ENCODE assay signal across 22 cellular contexts in genomic region chr13:110539894-110540293, GRCh38. TPM values are rescaled to one million over a fixed set of nuclear protein-coding genes. Genes with fewer than 3 reads are reported as not detected.
DNase-seq lines count a peak whose midpoint lies in the region; ATAC-seq and TF ChIP-seq lines count a peak whose summit lies in the region.
"Had no signal": no experiment of that assay in that cellular context is flagged by ENCODE, and none has a peak within 500 bp of the region (broad histone marks: within the 10 kb centered on the region; RNA-seq: fewer than 3 reads in every experiment).

No MANE protein-coding gene starts in this region.

- in situ Hi-C loops in GM13976 (cut with MboI; ENCODE audit: low sequenced_read_pairs, unreplicated experiment), result no loop called here

- peaks cover 66 to 94% (median 79%) of the 10 kb centered on the region in 10 experiments for H3K4me1 ChIP-seq in BLaER1 treated with 17β-estradiol and CSF1 and Interleukin-3, amounts not matched to agents 10 nM and 100 nM
- H3K4me1 ChIP-seq in adrenal gland (replicated peaks in 1 of 2), result peaks cover 20 to 64% of the 10 kb centered on the region in 2 donors
- H3K4me1 ChIP-seq in esophagus muscularis mucosa, result peaks cover 44 to 59% (median 48%) of the 10 kb centered on the region in 4 donors
- H3K4me1 ChIP-seq in psoas muscle, result peaks cover 3% of the 10 kb centered on the region
- H3K4me1 ChIP-seq: BE2C had no signal

- H3K4me2 ChIP-seq in BLaER1 treated with 17β-estradiol and CSF1 and Interleukin-3, amounts not matched to agents 10 nM and 100 nM, result peak overlapping the region; percentile 14 to 98 (median 89); a peak in 20 of 22 replicates
- H3K4me2 ChIP-seq: PC-9 had no signal

- ATAC-seq in psoas muscle, result peak in 3 of 4 donors; percentile 24 to 69 (median 25)
- ATAC-seq: HCT116 had no signal

- peaks cover 14 to 69% (median 37%) of the 10 kb centered on the region in 11 experiments for H3K36me3 ChIP-seq in BLaER1 treated with 17β-estradiol and CSF1 and Interleukin-3, amounts not matched to agents 10 nM and 100 nM
- H3K36me3 ChIP-seq in adrenal gland (replicated peaks in 1 of 2) (no peaks in the 10 kb centered on the region), esophagus muscularis mucosa (no peaks in the 10 kb centered on the region), psoas muscle (ENCODE audit: insufficient read depth in 1 of 2, low read depth in 1 of 2) (no peaks in the 10 kb centered on the region)
- H3K36me3 ChIP-seq: BE2C had no signal

- intact Hi-C loops in adrenal gland (cut with DNase I), result no loop called here
- intact Hi-C loops in esophagus muscularis mucosa (cut with DNase I), result no loop called here
- intact Hi-C loops in psoas muscle (cut with DNase I), result no loop called here

- 0 out of 22 replicates have a peak overlapping the region, but pooled peaks of 1 of the 11 experiments have one; percentile 3 for H3K27ac ChIP-seq in BLaER1 treated with 17β-estradiol and CSF1 and Interleukin-3, amounts not matched to agents 10 nM and 100 nM
- H3K27ac ChIP-seq in adrenal gland (peak overlapping the region in 3 of 5 donors; percentile 26 to 62 (median 44)), esophagus muscularis mucosa (replicated peaks in 1 of 4) (peak overlapping the region; percentile 7 to 76 (median 43)), psoas muscle (no peak overlapping the region)
- H3K27ac ChIP-seq: PC-9 had no signal

- H3K4me3 ChIP-seq in BLaER1 treated with 17β-estradiol and CSF1 and Interleukin-3, amounts not matched to agents 10 nM and 100 nM, result no peak overlapping the region
- no peak overlapping the region for H3K4me3 ChIP-seq in adrenal gland
- H3K4me3 ChIP-seq in esophagus muscularis mucosa, result no peak overlapping the region
- no peak overlapping the region for H3K4me3 ChIP-seq in psoas muscle
- H3K4me3 ChIP-seq: PC-9 had no signal

- no peak for TF ChIP-seq EP300 in esophagus muscularis mucosa (IDR thresholded peaks at IDR 0.05)

- no peak for TF ChIP-seq POLR2A in adrenal gland (IDR thresholded peaks at IDR 0.05)
- TF ChIP-seq POLR2A in esophagus muscularis mucosa (IDR thresholded peaks at IDR 0.05; ENCODE audit: low read depth), result no peak

- DNase-seq in adrenal gland (no peak), esophagus muscularis mucosa (ENCODE audit: extremely low spot score) (no peak), psoas muscle (no peak), NCI-H1048 (lab: John Stamatoyannopoulos, UW) (no peak), amygdala (lab: John Stamatoyannopoulos, UW) (no peak), GM13976 (ENCODE audit: low spot score) (no peak)
- DNase-seq: BE2C; CD4-positive, alpha-beta T cell; COR-L47; DMS79 treated with DMSO at 0.1 percent for 48 hours; GOT3; NCI-H1092; NCI-H1436 treated with DMSO at 0.1 percent for 48 hours; NCI-H2029; NCI-H226; NCI-H510A treated with DMSO at 0.1 percent for 48 hours; NCI-H748 treated with DMSO at 0.1 percent for 48 hours; PC-9; RPMI8226; SHP77 had no signal

- TF ChIP-seq CTCF in adrenal gland (IDR thresholded peaks at IDR 0.05) (no peak), esophagus muscularis mucosa (IDR thresholded peaks at IDR 0.05) (no peak), psoas muscle (IDR thresholded peaks at IDR 0.05) (no peak), GM13976 (IDR thresholded peaks at IDR 0.05; ENCODE audit: borderline replicate concordance, control extremely low read depth, extremely low read depth, insufficient read depth, missing control alignments) (no peak)

- 0 out of 22 replicates have a peak overlapping the region, but pooled peaks of 2 of the 11 experiments have one; percentile 7 to 9 for H3K9ac ChIP-seq in BLaER1 treated with 17β-estradiol and CSF1 and Interleukin-3, amounts not matched to agents 10 nM and 100 nM

- H4K20me1 ChIP-seq in BLaER1 treated with 17β-estradiol and CSF1 and Interleukin-3, amounts not matched to agents 10 nM and 100 nM, result peaks cover 11 to 64% (median 45%) of the 10 kb centered on the region in 11 experiments; a peak in 17 of 22 replicates

- H3K9me3 ChIP-seq in BLaER1 treated with 17β-estradiol and CSF1 and Interleukin-3, amounts not matched to agents 10 nM and 100 nM (replicated peaks in 1 of 11), result peaks cover 10 to 12% (median 12%) of the 10 kb centered on the region in 11 experiments; a peak in 21 of 22 replicates
- no peaks in the 10 kb centered on the region for H3K9me3 ChIP-seq in adrenal gland (replicated peaks in 1 of 3)
- H3K9me3 ChIP-seq in esophagus muscularis mucosa, result no peaks in the 10 kb centered on the region
- H3K9me3 ChIP-seq in psoas muscle, result peaks cover 6% of the 10 kb centered on the region
- H3K9me3 ChIP-seq: BE2C had no signal

- WGBS in adrenal gland, 4 donors, result 45 to 60% (median 57%) methylated on average over 5 of the region's 5 CpGs
- WGBS in esophagus muscularis mucosa, result 65% methylated on average over 5 of the region's 5 CpGs
- WGBS in psoas muscle, 3 donors, result 71 to 74% (median 74%) methylated on average over 5 of the region's 5 CpGs

- H3K27me3 ChIP-seq in BLaER1 treated with 17β-estradiol and CSF1 and Interleukin-3, amounts not matched to agents 10 nM and 100 nM, result no peaks in the 10 kb centered on the region
- H3K27me3 ChIP-seq in adrenal gland, result no peaks in the 10 kb centered on the region
- no peaks in the 10 kb centered on the region for H3K27me3 ChIP-seq in esophagus muscularis mucosa
- H3K27me3 ChIP-seq in psoas muscle (ENCODE audit: insufficient read depth in 3 of 3, low read length in 2 of 3), result no peaks in the 10 kb centered on the region
- H3K27me3 ChIP-seq: BE2C had no signal

RNA-seq across cellular contexts. Expression of gene RAB20, which starts 21.6 kb away (rescaled TPM):
- 100 to 1,000 TPM in 1 of 8 donors, 10 to 100 TPM in 7; 30.8 to 259 (median 46.1) TPM for total RNA-seq in adrenal gland
- 10 to 100 TPM; 15.0 to 20.6 (median 20.5) TPM for polyA plus RNA-seq in adrenal gland
- total RNA-seq in esophagus muscularis mucosa, result 10 to 100 TPM; 10.9 to 40.6 (median 15.4) TPM
- total RNA-seq in psoas muscle, result 1 to 10 TPM; 2.3 to 6.8 (median 3.0) TPM
- polyA plus RNA-seq in psoas muscle, result 10 to 100 TPM in 1 of 3 donors, 1 to 10 TPM in 2; 1.2 to 20.5 (median 2.7) TPM
